Comparison of ENCODE assay signal across 10 cellular contexts in the genomic region with DNA sequence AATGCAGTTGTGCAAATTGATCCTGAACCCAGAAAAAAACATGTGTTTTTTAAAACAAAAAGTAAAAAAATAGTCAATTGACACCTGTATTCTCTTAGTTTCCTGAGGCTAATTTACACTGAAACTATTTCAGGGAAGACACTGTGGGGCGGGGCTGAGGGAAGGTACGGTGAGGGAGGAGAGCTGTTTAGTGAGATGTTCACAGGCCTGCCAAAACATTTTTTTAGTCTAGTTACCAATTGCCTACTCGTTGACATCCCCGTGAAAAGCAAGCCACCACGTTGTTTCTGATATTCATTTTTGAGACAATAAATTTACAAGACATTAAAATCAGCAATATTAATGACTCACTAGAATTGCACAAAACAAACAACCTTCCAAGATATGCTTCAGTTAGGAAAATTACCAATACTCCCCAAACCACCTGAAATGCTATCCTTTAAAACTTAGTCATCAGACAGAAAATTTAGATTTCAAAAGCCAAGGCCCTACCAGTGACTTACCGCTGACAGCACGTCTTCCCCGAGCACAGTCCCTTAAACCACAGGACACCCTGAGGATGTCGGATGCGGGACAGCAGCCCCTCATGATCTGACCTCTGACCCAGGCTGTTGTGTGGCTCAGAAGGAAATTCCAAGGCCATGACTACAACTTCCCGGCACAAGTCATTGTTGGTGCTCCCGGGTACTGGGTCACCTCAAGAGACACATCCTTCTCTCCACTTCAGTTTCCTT.
A peak's percentile ranks its signal among the peaks of the same experiment; 100 is the strongest.
DNase-seq lines count a peak whose midpoint lies in the region; TF ChIP-seq lines count a peak whose summit lies in the region.
"Had no signal": no experiment of that assay in that cellular context is flagged by ENCODE, and none has a peak within 500 bp of the region (broad histone marks: within the 10 kb centered on the region; RNA-seq: fewer than 3 reads in every experiment).

No MANE protein-coding gene starts in this region.

- intact Hi-C loops in adrenal gland (cut with DNase I) (no loop called here), left ventricle myocardium inferior (cut with micrococcal nuclease) (no loop called here)

- no peak overlapping the region for H3K4me3 ChIP-seq in adrenal gland
- H3K4me3 ChIP-seq in left ventricle myocardium inferior: peak overlapping the region; percentile 32
- peak overlapping the region; percentile 37 for H3K4me3 ChIP-seq in skeletal muscle satellite cell (ENCODE audit: low read length)
- H3K4me3 ChIP-seq: left lung had no signal

- peak; percentile 78 for DNase-seq in HFFc6
- peak in 4 of 7 donors; percentile 39 to 79 (median 50) for DNase-seq in adrenal gland
- no peak for DNase-seq in left ventricle myocardium inferior
- no peak for DNase-seq in GM13977 (ENCODE audit: low spot score)
- DNase-seq in OCI-M2 (lab: John Stamatoyannopoulos, UW; ENCODE audit: unreplicated experiment): no peak
- no peak for DNase-seq in NCI-H1436 treated with DMSO at 0.1 percent for 48 hours (lab: John Stamatoyannopoulos, UW)
- no peak for DNase-seq in C1 segment of cervical spinal cord (lab: John Stamatoyannopoulos, UW)
- DNase-seq: left lung, NCI-H1930 had no signal

- no peaks in the 10 kb centered on the region for H3K27me3 Mint-ChIP-seq in HFFc6 (ENCODE audit: insufficient read depth)

- peak overlapping the region; percentile 4 for H3K9ac ChIP-seq in skeletal muscle satellite cell (ENCODE audit: low read depth, low read length)

- H3K27ac Mint-ChIP-seq in HFFc6: peak overlapping the region; percentile 91

- H3K9me3 ChIP-seq in adrenal gland (replicated peaks in 1 of 3): no peaks in the 10 kb centered on the region
- no peaks in the 10 kb centered on the region for H3K9me3 ChIP-seq in left ventricle myocardium inferior (replicated peaks)
- H3K9me3 ChIP-seq in skeletal muscle satellite cell (replicated peaks; ENCODE audit: low read length): no peaks in the 10 kb centered on the region
- H3K9me3 ChIP-seq: left lung had no signal

- WGBS in adrenal gland, 4 donors: 63 to 70% (median 68%) methylated on average over 12 of the region's 12 CpGs

- H3K27ac ChIP-seq in adrenal gland: peak overlapping the region in 2 of 5 donors; percentile 27 to 60
- H3K27ac ChIP-seq in left ventricle myocardium inferior (replicated peaks): peak overlapping the region; percentile 73

- H3K36me3 ChIP-seq in adrenal gland (replicated peaks in 1 of 2): no peaks in the 10 kb centered on the region
- no peaks in the 10 kb centered on the region for H3K36me3 ChIP-seq in left ventricle myocardium inferior
- no peaks in the 10 kb centered on the region for H3K36me3 ChIP-seq in skeletal muscle satellite cell (ENCODE audit: insufficient read depth, low read length)
- H3K36me3 ChIP-seq: left lung had no signal

- H3K4me1 ChIP-seq in adrenal gland (replicated peaks in 1 of 2) (no peaks in the 10 kb centered on the region), left ventricle myocardium inferior (peaks cover 38% of the 10 kb centered on the region), skeletal muscle satellite cell (ENCODE audit: control insufficient read depth, insufficient read depth, low read length) (peaks cover 24% of the 10 kb centered on the region)

- peaks cover 28% of the 10 kb centered on the region for H3K36me3 Mint-ChIP-seq in HFFc6 (ENCODE audit: low read depth)

- TF ChIP-seq POLR2A in adrenal gland (IDR thresholded peaks at IDR 0.05): no peak

- TF ChIP-seq CTCF in HFFc6 (IDR thresholded peaks at IDR 0.05): no peak
- TF ChIP-seq CTCF in adrenal gland (IDR thresholded peaks at IDR 0.05): no peak
- no peak for TF ChIP-seq CTCF in left ventricle myocardium inferior (IDR thresholded peaks at IDR 0.05; ENCODE audit: borderline replicate concordance)
- TF ChIP-seq CTCF in GM13977 (IDR thresholded peaks at IDR 0.05; ENCODE audit: extremely low read depth, insufficient read depth, missing control alignments): no peak

- in situ Hi-C loops in GM13977 (cut with MboI; ENCODE audit: low pct_unique_long_range_greater_than_20kb, low sequenced_read_pairs, unreplicated experiment): no loop called here

- H3K4me3 Mint-ChIP-seq in HFFc6: peak overlapping the region; percentile 79

- peaks cover 68% of the 10 kb centered on the region for H3K4me1 Mint-ChIP-seq in HFFc6 (ENCODE audit: low read depth)

- no peaks in the 10 kb centered on the region for H3K9me3 Mint-ChIP-seq in HFFc6

- H3K27me3 ChIP-seq in adrenal gland (no peaks in the 10 kb centered on the region), left ventricle myocardium inferior (ENCODE audit: low read depth) (no peaks in the 10 kb centered on the region), skeletal muscle satellite cell (ENCODE audit: control insufficient read depth, insufficient read depth, low read length) (no peaks in the 10 kb centered on the region)
- H3K27me3 ChIP-seq: left lung had no signal

- H3K4me2 ChIP-seq in skeletal muscle satellite cell (ENCODE audit: low read length): peak overlapping the region; percentile 72

Comparison
In these comparisons a context has a peak if more than half of its experiments do, and no peak if none do; other contexts are left out.
1. DNase-seq: peak in HFFc6 (single experiment) and adrenal gland (4 of 7); none in left ventricle myocardium inferior (single experiment), GM13977 (single experiment), OCI-M2 (single experiment), NCI-H1436 treated with DMSO at 0.1 percent for 48 hours (single experiment) and C1 segment of cervical spinal cord (0 of 14).
2. H3K4me3 ChIP-seq: peak in left ventricle myocardium inferior (single experiment) and skeletal muscle satellite cell (single experiment); none in adrenal gland (0 of 4).